ENCODE assay signal across 21 cellular contexts in genomic region chr2:8794923-8795825, GRCh38. TPM values are rescaled to one million over a fixed set of nuclear protein-coding genes. Genes with fewer than 3 reads are reported as not detected.
A peak's percentile ranks its signal among the peaks of the same experiment; 100 is the strongest.
DNase-seq lines count a peak whose midpoint lies in the region; ATAC-seq, FAIRE-seq and TF ChIP-seq lines count a peak whose summit lies in the region.
"Had no signal": no experiment of that assay in that cellular context is flagged by ENCODE, and none has a peak within 500 bp of the region (broad histone marks: within the 10 kb centered on the region; RNA-seq: fewer than 3 reads in every experiment).

No MANE protein-coding gene starts in this region.

- H3K9ac ChIP-seq in astrocyte (ENCODE audit: low read length), result no peak overlapping the region
- H3K9ac ChIP-seq: parathyroid adenoma had no signal

- H3K4me2 ChIP-seq in astrocyte (ENCODE audit: low read length), result no peak overlapping the region

- peaks cover 18% of the 10 kb centered on the region for H3K4me1 Mint-ChIP-seq in astrocyte (ENCODE audit: low read depth, unreplicated experiment)
- no peaks in the 10 kb centered on the region for H3K4me1 Mint-ChIP-seq in stimulated activated memory B cell treated with anti-CD40 and anti-IgM and Interleukin-4, amounts not matched to agents 10 μg/mL and 1 μg/mL and 100 μg/mL, for 72 hours

- no peaks in the 10 kb centered on the region for H3K79me2 ChIP-seq in astrocyte (ENCODE audit: insufficient read depth, low read length)
- H3K79me2 ChIP-seq: parathyroid adenoma had no signal

- H3K4me3 Mint-ChIP-seq in astrocyte (ENCODE audit: unreplicated experiment), result no peak overlapping the region
- no peak overlapping the region for H3K4me3 Mint-ChIP-seq in stimulated activated memory B cell treated with anti-CD40 and anti-IgM and Interleukin-4, amounts not matched to agents 10 μg/mL and 1 μg/mL and 100 μg/mL, for 72 hours
- H3K4me3 Mint-ChIP-seq: brain; stimulated activated naive CD8-positive, alpha-beta T cell treated with anti-CD3 and anti-CD28 coated beads, Interleukin-15, amount 100 ng/mL, for 72 hours had no signal

- peaks cover 7% of the 10 kb centered on the region for H3K36me3 Mint-ChIP-seq in astrocyte (ENCODE audit: low read depth, unreplicated experiment)
- peaks cover 62% of the 10 kb centered on the region for H3K36me3 Mint-ChIP-seq in stimulated activated memory B cell treated with anti-CD40 and anti-IgM and Interleukin-4, amounts not matched to agents 10 μg/mL and 1 μg/mL and 100 μg/mL, for 72 hours

- H3K27ac Mint-ChIP-seq in astrocyte (ENCODE audit: unreplicated experiment), result no peak overlapping the region
- H3K27ac Mint-ChIP-seq in stimulated activated memory B cell treated with anti-CD40 and anti-IgM and Interleukin-4, amounts not matched to agents 10 μg/mL and 1 μg/mL and 100 μg/mL, for 72 hours, result no peak overlapping the region
- H3K27ac Mint-ChIP-seq: stimulated activated naive CD8-positive, alpha-beta T cell treated with anti-CD3 and anti-CD28 coated beads, Interleukin-15, amount 100 ng/mL, for 72 hours had no signal

- WGBS in heart right ventricle, 2 donors, result 63 to 77% methylated on average over 8 of the region's 8 CpGs
- WGBS in urinary bladder, result 87% methylated on average over 8 of the region's 8 CpGs

- H3K4me1 ChIP-seq in heart right ventricle (peaks cover 0 to 36% (median 13%) of the 10 kb centered on the region in 9 donors), astrocyte (ENCODE audit: insufficient read depth, low read length) (no peaks in the 10 kb centered on the region), urinary bladder (ENCODE audit: insufficient read depth) (no peaks in the 10 kb centered on the region)
- H3K4me1 ChIP-seq: HAP-1, parathyroid adenoma had no signal

- FAIRE-seq in astrocyte (lab: Jason Lieb, UNC), result peak; percentile 49

- H3K27me3 ChIP-seq in heart right ventricle (no peaks in the 10 kb centered on the region), astrocyte (ENCODE audit: insufficient read depth, low read length) (no peaks in the 10 kb centered on the region)
- H3K27me3 ChIP-seq: dorsolateral prefrontal cortex had no signal

- H3K27me3 Mint-ChIP-seq in astrocyte (ENCODE audit: low read depth, unreplicated experiment), result no peaks in the 10 kb centered on the region
- H3K27me3 Mint-ChIP-seq in stimulated activated memory B cell treated with anti-CD40 and anti-IgM and Interleukin-4, amounts not matched to agents 10 μg/mL and 1 μg/mL and 100 μg/mL, for 72 hours, result no peaks in the 10 kb centered on the region
- H3K27me3 Mint-ChIP-seq: brain; stimulated activated naive CD8-positive, alpha-beta T cell treated with anti-CD3 and anti-CD28 coated beads, Interleukin-15, amount 100 ng/mL, for 72 hours had no signal

- intact Hi-C loops in heart right ventricle (cut with DNase I) (no loop called here), cardiac septum (cut with DNase I) (no loop called here)

- ATAC-seq in heart right ventricle (peak in 4 of 8 donors; percentile 32 to 50 (median 38)), GM21390 (IDR thresholded peaks at IDR 0.05; ENCODE audit: unreplicated experiment) (no peak), HG03196 (IDR thresholded peaks at IDR 0.05; ENCODE audit: unreplicated experiment) (no peak)
- no peak for ATAC-seq in stimulated activated memory B cell treated with anti-CD40 and anti-IgM and Interleukin-4, amounts not matched to agents 10 μg/mL and 1 μg/mL and 100 μg/mL, for 72 hours
- ATAC-seq: stimulated activated naive CD8-positive, alpha-beta T cell treated with anti-CD3 and anti-CD28 coated beads, Interleukin-15, amount 100 ng/mL, for 72 hours had no signal

- no peak for DNase-seq in heart right ventricle
- DNase-seq in cardiac septum (ENCODE audit: low spot score), result no peak
- peak; percentile 68 for DNase-seq in astrocyte (ENCODE audit: low read depth)
- DNase-seq in hepatic stellate cell (ENCODE audit: low spot score), result peak; percentile 12
- DNase-seq: activated CD4-positive, alpha-beta T cell treated with anti-CD3 and anti-CD28 coated beads for 48 hours; activated CD8-positive, alpha-beta memory T cell treated with anti-CD3 and anti-CD28 coated beads, Interleukin-2, amount 50 U/mL, for 48 hours; activated naive CD4-positive, alpha-beta T cell; dorsolateral prefrontal cortex; erythroblast; MM.1S; NCI-H2029; NCI-H510A treated with DMSO at 0.1 percent for 48 hours; stimulated activated naive CD8-positive, alpha-beta T cell treated with anti-CD3 and anti-CD28 coated beads, Interleukin-15, amount 100 ng/mL, for 72 hours; T-helper 9 cell had no signal

- H2AFZ ChIP-seq in astrocyte (ENCODE audit: low read depth, low read length), result no peak overlapping the region
- H2AFZ ChIP-seq: parathyroid adenoma had no signal

- no peak for TF ChIP-seq CTCF in heart right ventricle (IDR thresholded peaks at IDR 0.05)
- no peak for TF ChIP-seq CTCF in astrocyte (IDR thresholded peaks at IDR 0.05; ENCODE audit: insufficient read depth, low read depth, low read length)

- H3K9me3 Mint-ChIP-seq in astrocyte (ENCODE audit: unreplicated experiment), result no peaks in the 10 kb centered on the region
- H3K9me3 Mint-ChIP-seq in stimulated activated memory B cell treated with anti-CD40 and anti-IgM and Interleukin-4, amounts not matched to agents 10 μg/mL and 1 μg/mL and 100 μg/mL, for 72 hours, result no peaks in the 10 kb centered on the region
- H3K9me3 Mint-ChIP-seq: brain; stimulated activated naive CD8-positive, alpha-beta T cell treated with anti-CD3 and anti-CD28 coated beads, Interleukin-15, amount 100 ng/mL, for 72 hours had no signal

- no peak overlapping the region for H3K4me3 ChIP-seq in heart right ventricle
- H3K4me3 ChIP-seq in astrocyte (ENCODE audit: insufficient read depth, low read depth, low read length), result no peak overlapping the region
- H3K4me3 ChIP-seq in urinary bladder (ENCODE audit: low read depth, low read length), result no peak overlapping the region
- H3K4me3 ChIP-seq: dorsolateral prefrontal cortex, HAP-1 had no signal

- peak overlapping the region in 6 of 10 donors; percentile 8 to 65 (median 45) for H3K27ac ChIP-seq in heart right ventricle
- no peak overlapping the region for H3K27ac ChIP-seq in astrocyte (ENCODE audit: low read depth, low read length)
- peak overlapping the region; percentile 23 for H3K27ac ChIP-seq in urinary bladder (ENCODE audit: low read depth)
- H3K27ac ChIP-seq: parathyroid adenoma had no signal

- H3K36me3 ChIP-seq in heart right ventricle, result peaks cover 0 to 100% (median 40%) of the 10 kb centered on the region in 9 donors
- H3K36me3 ChIP-seq in astrocyte (ENCODE audit: insufficient read depth, low read length), result peaks cover 11% of the 10 kb centered on the region
- peaks cover 18% of the 10 kb centered on the region for H3K36me3 ChIP-seq in urinary bladder (ENCODE audit: insufficient read depth)

- H3K9me3 ChIP-seq in heart right ventricle, result no peaks in the 10 kb centered on the region
- H3K9me3 ChIP-seq in astrocyte (ENCODE audit: insufficient read depth, low read depth, low read length), result no peaks in the 10 kb centered on the region
- H3K9me3 ChIP-seq: HAP-1 had no signal

- peaks cover 6% of the 10 kb centered on the region for H4K20me1 ChIP-seq in astrocyte (ENCODE audit: insufficient read depth, low read length)

RNA-seq across cellular contexts. Expression of gene KIDINS220, which starts 42.2 kb away (rescaled TPM):
- 100 to 1,000 TPM in 2 of 10 donors, 10 to 100 TPM in 8; 45.8 to 116 (median 76.2) TPM for total RNA-seq in heart right ventricle
- 10 to 100 TPM; 20.0 to 26.9 TPM for polyA plus RNA-seq in heart right ventricle
- total RNA-seq in cardiac septum, result 111 TPM
- 47.8 and 50.3 TPM in 2 replicates for total RNA-seq in astrocyte
- total RNA-seq in urinary bladder, result 157 TPM
- polyA plus RNA-seq in urinary bladder, result 34.5 TPM

Comparison
In these comparisons a context has a peak if more than half of its experiments do, and no peak if none do; other contexts are left out.
1. DNase-seq: peak in astrocyte (single experiment) and hepatic stellate cell (single experiment); none in heart right ventricle (0 of 2) and cardiac septum (single experiment).